8 cellular contexts compared by ENCODE assay signal in genomic region chr6:32127717-32128592, GRCh38. TPM values are rescaled to one million over a fixed set of nuclear protein-coding genes. Genes with fewer than 3 reads are reported as not detected.
DNase-seq lines count a peak whose midpoint lies in the region; ATAC-seq and TF ChIP-seq lines count a peak whose summit lies in the region.

ATF6B (minus strand) TSS chr6:32128246; CDS start chr6:32128207, 39 bp downstream.

- H3K27me3 ChIP-seq in BLaER1, result no peaks in the 10 kb centered on the region

- peak within 1 kb of the TSS; percentile 100 for H3K4me3 Mint-ChIP-seq in activated CD4-positive, alpha-beta T cell treated with anti-CD3 and anti-CD28 coated beads, Interleukin-2, amount 10 ng/mL, durations not matched to agents 7 days and 5 days

- H3K4me2 ChIP-seq in BLaER1, result peak within 1 kb of the TSS; percentile 98

- H3K4me3 ChIP-seq in BLaER1, result peak within 1 kb of the TSS; percentile 92
- peak within 1 kb of the TSS; percentile 98 for H3K4me3 ChIP-seq in coronary artery

- no peaks in the 10 kb centered on the region for H3K27me3 Mint-ChIP-seq in activated CD4-positive, alpha-beta T cell treated with anti-CD3 and anti-CD28 coated beads, Interleukin-2, amount 10 ng/mL, durations not matched to agents 7 days and 5 days

- ATAC-seq in GM19328 (IDR thresholded peaks at IDR 0.05; ENCODE audit: unreplicated experiment) (peak; percentile 80), HG03520 (IDR thresholded peaks at IDR 0.05; ENCODE audit: unreplicated experiment) (peak; percentile 79), left colon (peak; percentile 87)

- CTCF ChIA-PET in activated CD4-positive, alpha-beta T cell treated with anti-CD3 and anti-CD28 coated beads, Interleukin-2, amount 10 ng/mL, durations not matched to agents 7 days and 5 days (lab: Charles Lee), result interaction anchor here (0.6 to 2.6 kb wide), 9 partner anchors 9 to 183 kb away, joined by 3 to 20 read pairs (median 3); no protein-coding TSS in a partner anchor

- no peaks in the 10 kb centered on the region for H3K9me3 Mint-ChIP-seq in activated CD4-positive, alpha-beta T cell treated with anti-CD3 and anti-CD28 coated beads, Interleukin-2, amount 10 ng/mL, durations not matched to agents 7 days and 5 days

- DNase-seq in NCI-H69 (lab: John Stamatoyannopoulos, UW) (peak; percentile 99), coronary artery (ENCODE audit: low spot score) (peak; percentile 99), left colon (peak; percentile 97 to 100)
- peak; percentile 99 for DNase-seq in activated CD4-positive, alpha-beta T cell treated with anti-CD3 and anti-CD28 coated beads, Interleukin-2, amount 10 ng/mL, durations not matched to agents 7 days and 5 days
- peak; percentile 99 for DNase-seq in stimulated activated CD4-positive, alpha-beta T cell treated with anti-CD3 and anti-CD28 coated beads, Interleukin-1b, Interleukin-23, amount 100 ng/mL, for 48 hours

- POLR2A ChIA-PET in activated CD4-positive, alpha-beta T cell treated with anti-CD3 and anti-CD28 coated beads, Interleukin-2, amount 10 ng/mL, durations not matched to agents 7 days and 5 days (lab: Charles Lee), result interaction anchor here (0.5 to 0.8 kb wide), 2 partner anchors 12 to 68 kb away, joined by 3 to 4 read pairs; no protein-coding TSS in a partner anchor

- no peak for TF ChIP-seq CTCF in coronary artery (IDR thresholded peaks at IDR 0.05)

- H3K4me1 ChIP-seq in BLaER1, result peaks cover 35% of the 10 kb centered on the region

- no peaks in the 10 kb centered on the region for H4K20me1 ChIP-seq in BLaER1

- no peaks in the 10 kb centered on the region for H3K9me3 ChIP-seq in BLaER1

- H3K9ac ChIP-seq in BLaER1, result peak within 1 kb of the TSS; percentile 95

- H3K36me3 ChIP-seq in BLaER1, result peaks cover 39% of the 10 kb centered on the region

- peak within 1 kb of the TSS; percentile 98 for H3K27ac Mint-ChIP-seq in activated CD4-positive, alpha-beta T cell treated with anti-CD3 and anti-CD28 coated beads, Interleukin-2, amount 10 ng/mL, durations not matched to agents 7 days and 5 days

- H3K27ac ChIP-seq in BLaER1 (peak within 1 kb of the TSS; percentile 90), coronary artery (peak within 1 kb of the TSS; percentile 71 to 96)

- peaks cover 51% of the 10 kb centered on the region for H3K4me1 Mint-ChIP-seq in activated CD4-positive, alpha-beta T cell treated with anti-CD3 and anti-CD28 coated beads, Interleukin-2, amount 10 ng/mL, durations not matched to agents 7 days and 5 days

- H3K36me3 Mint-ChIP-seq in activated CD4-positive, alpha-beta T cell treated with anti-CD3 and anti-CD28 coated beads, Interleukin-2, amount 10 ng/mL, durations not matched to agents 7 days and 5 days (ENCODE audit: low read depth), result peaks cover 37% of the 10 kb centered on the region

- intact Hi-C loops in left colon (cut with DNase I, micrococcal nuclease), result no loop called here

RNA-seq across cellular contexts. Expression of gene ATF6B, which starts in this region (rescaled TPM):
- total RNA-seq in activated CD4-positive, alpha-beta T cell treated with anti-CD3 and anti-CD28 coated beads, Interleukin-2, amount 10 ng/mL, durations not matched to agents 7 days and 5 days, result 100 to 1,000 TPM; 141 to 142 TPM
- 100 to 1,000 TPM in 1 of 2 donors, 10 to 100 TPM in 1; 83.7 to 111 TPM for total RNA-seq in left colon

Comparison
In these comparisons a context has a peak if more than half of its experiments do, and no peak if none do; other contexts are left out.
1. Peak in every context shown above with its lines: DNase-seq, ATAC-seq, H3K4me3 ChIP-seq and H3K27ac ChIP-seq.